8 cellular contexts compared by ENCODE assay signal in the genomic region with DNA sequence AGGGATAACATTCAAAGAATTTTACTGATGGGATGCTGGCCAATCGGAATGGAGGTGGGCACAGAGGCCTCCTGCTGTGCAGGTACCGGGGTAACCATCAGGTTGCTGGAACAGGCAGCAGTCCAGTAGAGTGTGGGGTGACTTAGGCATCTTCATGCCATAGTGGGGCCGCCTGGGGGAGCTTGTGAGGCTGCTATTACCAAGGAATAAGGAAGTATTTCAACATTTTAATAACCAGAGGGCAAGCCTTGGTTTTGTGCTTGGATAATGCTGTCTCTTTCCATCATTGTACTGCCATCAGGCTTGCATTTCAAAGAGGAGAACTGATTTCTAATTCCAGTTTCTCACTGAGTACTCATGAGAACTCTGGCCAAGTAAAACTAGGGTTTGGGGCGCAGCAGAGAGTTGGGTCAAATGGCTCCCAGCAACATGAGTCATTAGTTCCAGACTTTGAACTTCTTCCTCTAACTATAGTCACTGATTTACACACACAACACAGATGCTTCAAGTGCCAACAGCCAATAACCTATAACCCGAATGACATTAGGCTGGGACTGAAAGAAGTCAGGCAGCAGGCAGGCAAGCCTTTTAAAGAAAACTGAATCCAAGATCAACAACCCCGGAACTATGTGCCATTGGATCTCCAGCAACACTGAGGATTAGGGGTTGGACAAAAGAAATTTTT. TPM values are rescaled to one million over a fixed set of nuclear protein-coding genes. Genes with fewer than 3 reads are reported as not detected.
DNase-seq lines count a peak whose midpoint lies in the region; ATAC-seq, FAIRE-seq and TF ChIP-seq lines count a peak whose summit lies in the region.

No MANE protein-coding gene starts in this region.

- H2AFZ ChIP-seq in K562 (ENCODE audit: low read depth, low read length) = peak overlapping the region; percentile 89

- H3K27me3 Mint-ChIP-seq in T-helper 2 cell treated with Interferon-gamma antibody and Interleukin-4, amounts not matched to agents 5 μg/mL and 100 μg/mL, for 36 hours (ENCODE audit: low read depth) = peaks cover 9% of the 10 kb centered on the region

- H3K27ac Mint-ChIP-seq in T-helper 2 cell treated with Interferon-gamma antibody and Interleukin-4, amounts not matched to agents 5 μg/mL and 100 μg/mL, for 36 hours = no peak overlapping the region
- no peak overlapping the region for H3K27ac Mint-ChIP-seq in stimulated activated effector memory CD8-positive, alpha-beta T cell treated with anti-CD3 and anti-CD28 coated beads, Interleukin-12 subunit alpha, Interleukin-12 subunit beta, amount 100 ng/mL, for 72 hours

- H3K36me3 ChIP-seq in K562 (ENCODE audit: control insufficient read depth, insufficient read depth, low read length) (no peaks in the 10 kb centered on the region), liver (ENCODE audit: control insufficient read depth in 4 of 4, insufficient read depth in 3 of 4, low read depth in 1 of 4, low read length in 3 of 4) (no peaks in the 10 kb centered on the region)

- no peaks in the 10 kb centered on the region for H3K79me2 ChIP-seq in K562 (ENCODE audit: control insufficient read depth, insufficient read depth, low read length)

- no peaks in the 10 kb centered on the region for H3K36me3 Mint-ChIP-seq in T-helper 2 cell treated with Interferon-gamma antibody and Interleukin-4, amounts not matched to agents 5 μg/mL and 100 μg/mL, for 36 hours (ENCODE audit: low read depth)
- no peaks in the 10 kb centered on the region for H3K36me3 Mint-ChIP-seq in stimulated activated effector memory CD8-positive, alpha-beta T cell treated with anti-CD3 and anti-CD28 coated beads, Interleukin-12 subunit alpha, Interleukin-12 subunit beta, amount 100 ng/mL, for 72 hours

- H3K9me3 Mint-ChIP-seq in T-helper 2 cell treated with Interferon-gamma antibody and Interleukin-4, amounts not matched to agents 5 μg/mL and 100 μg/mL, for 36 hours = no peaks in the 10 kb centered on the region
- no peaks in the 10 kb centered on the region for H3K9me3 Mint-ChIP-seq in stimulated activated effector memory CD8-positive, alpha-beta T cell treated with anti-CD3 and anti-CD28 coated beads, Interleukin-12 subunit alpha, Interleukin-12 subunit beta, amount 100 ng/mL, for 72 hours

- peaks cover 0 to 17% of the 10 kb centered on the region in 2 experiments; a peak in 2 of 5 replicates for H3K4me1 ChIP-seq in K562 (replicated peaks in 1 of 2; ENCODE audit: control insufficient read depth in 2 of 2, insufficient read depth in 2 of 2, low read length in 2 of 2)
- H3K4me1 ChIP-seq in liver (ENCODE audit: control insufficient read depth in 4 of 4, insufficient read depth in 4 of 4, low read length in 3 of 4) = peaks cover 0 to 14% (median 3%) of the 10 kb centered on the region in 4 donors

- 29% methylated on average over 6 of the region's 6 CpGs for WGBS in K562 (ENCODE audit: insufficient coverage, low coverage, missing lambda C conversion rate)
- WGBS in liver = 38% methylated on average over 6 of the region's 6 CpGs

- DNase-seq in GM03348 (ENCODE audit: low spot score) (peak; percentile 71), LoVo (ENCODE audit: low spot score) (peak; percentile 88), K562 (ENCODE audit: extremely low read depth in 1 of 4, low spot score in 3 of 4) (peak; percentile 37 to 74 (median 51)), NCI-H510A treated with DMSO at 0.1 percent for 48 hours (lab: John Stamatoyannopoulos, UW) (no peak)
- no peak for DNase-seq in T-helper 2 cell treated with Interferon-gamma antibody and Interleukin-4, amounts not matched to agents 5 μg/mL and 100 μg/mL, for 36 hours (ENCODE audit: low spot score)
- DNase-seq in stimulated activated effector memory CD8-positive, alpha-beta T cell treated with anti-CD3 and anti-CD28 coated beads, Interleukin-12 subunit alpha, Interleukin-12 subunit beta, amount 100 ng/mL, for 72 hours (ENCODE audit: low spot score in 2 of 2) = no peak

- CTCF ChIA-PET in K562 (lab: Yijun Ruan, JAX; ENCODE audit: low intra/inter-chr PET ratio) = interaction anchor here (0.7 to 1.5 kb wide), 4 partner anchors 64 to 86 kb away, joined by 3 to 11 read pairs (median 4); no protein-coding TSS in a partner anchor

- POLR2A ChIA-PET in K562 (lab: Yijun Ruan, JAX) = interaction anchor here (1.7 kb wide), 1 partner anchor 20 kb away, joined by 3 read pairs; no protein-coding TSS in a partner anchor

- peak; percentile 49 for FAIRE-seq in K562 (lab: Jason Lieb, UNC)

- no peak for TF ChIP-seq POLR2A in K562 (conservative IDR thresholded peaks at IDR 0.05)

- in situ Hi-C loops in K562 (cut with MboI) = no loop called here

- H3K4me1 Mint-ChIP-seq in T-helper 2 cell treated with Interferon-gamma antibody and Interleukin-4, amounts not matched to agents 5 μg/mL and 100 μg/mL, for 36 hours (ENCODE audit: low read depth) = no peaks in the 10 kb centered on the region
- H3K4me1 Mint-ChIP-seq in stimulated activated effector memory CD8-positive, alpha-beta T cell treated with anti-CD3 and anti-CD28 coated beads, Interleukin-12 subunit alpha, Interleukin-12 subunit beta, amount 100 ng/mL, for 72 hours = no peaks in the 10 kb centered on the region

- peak; percentile 94 for ATAC-seq in K562
- no peak for ATAC-seq in GM21619 (IDR thresholded peaks at IDR 0.05; ENCODE audit: unreplicated experiment)
- ATAC-seq in stimulated activated effector memory CD8-positive, alpha-beta T cell treated with anti-CD3 and anti-CD28 coated beads, Interleukin-12 subunit alpha, Interleukin-12 subunit beta, amount 100 ng/mL, for 72 hours = no peak

- intact Hi-C loops in K562 (cut with micrococcal nuclease) = loop anchor here (1.0 to 5.0 kb wide), 3 partner anchors 56 to 83 kb away; no protein-coding TSS in a partner anchor

- TF ChIP-seq CTCF in K562 (IDR thresholded peaks at IDR 0.05 in 2 of 3, conservative IDR thresholded peaks at IDR 0.05 in 1 of 3; ENCODE audit: insufficient read depth in 2 of 3, low read depth in 1 of 3, low read length in 3 of 3) (peak; percentile 69 to 81 (median 78)), liver (IDR thresholded peaks at IDR 0.05; ENCODE audit: low read depth, low read length, missing input control) (no peak)

- H3K9me3 ChIP-seq in K562 (replicated peaks; ENCODE audit: control insufficient read depth, insufficient read depth, low read depth, low read length) (no peaks in the 10 kb centered on the region), liver (ENCODE audit: control insufficient read depth in 4 of 4, low read length in 3 of 4) (no peaks in the 10 kb centered on the region)

- peak; percentile 22; the same call in 1 of the 2 replicates for TF ChIP-seq EP300 in K562 (IDR thresholded peaks at IDR 0.05; ENCODE audit: low read length)

- H3K9ac ChIP-seq in K562 (ENCODE audit: insufficient read depth in 1 of 2, low read depth in 2 of 2, low read length in 2 of 2) (no peak overlapping the region), liver (ENCODE audit: low read depth in 1 of 2, low read length in 2 of 2) (no peak overlapping the region)

- no TSS peak for BruUV-seq in K562 (replicated peaks; lab: Mats Ljungman, UMichigan)

- H3K4me3 ChIP-seq in K562 = no peak overlapping the region
- no peak overlapping the region for H3K4me3 ChIP-seq in liver (ENCODE audit: low read depth in 1 of 3, low read length in 3 of 3)

- H3K4me3 Mint-ChIP-seq in T-helper 2 cell treated with Interferon-gamma antibody and Interleukin-4, amounts not matched to agents 5 μg/mL and 100 μg/mL, for 36 hours = no peak overlapping the region
- H3K4me3 Mint-ChIP-seq in stimulated activated effector memory CD8-positive, alpha-beta T cell treated with anti-CD3 and anti-CD28 coated beads, Interleukin-12 subunit alpha, Interleukin-12 subunit beta, amount 100 ng/mL, for 72 hours = no peak overlapping the region

- no peaks in the 10 kb centered on the region for H3K9me1 ChIP-seq in K562 (ENCODE audit: control insufficient read depth, insufficient read depth, low read length)

- TF ChIP-seq RAD21 in K562 (CRISPR knock-in tag; conservative IDR thresholded peaks at IDR 0.05 in 1 of 2, IDR thresholded peaks at IDR 0.05 in 1 of 2) (peak; percentile 80 to 81), liver (IDR thresholded peaks at IDR 0.05) (peak; percentile 44 to 53)

- no peak overlapping the region; the same call in 1 of the 2 replicates for H3K4me2 ChIP-seq in K562 (ENCODE audit: insufficient read depth, low read length)

- no peaks in the 10 kb centered on the region for H3K27me3 ChIP-seq in K562 (ENCODE audit: control insufficient read depth in 2 of 2, insufficient read depth in 2 of 2, low read length in 2 of 2)
- H3K27me3 ChIP-seq in liver (ENCODE audit: control insufficient read depth in 4 of 4, insufficient read depth in 4 of 4, low read length in 3 of 4) = no peaks in the 10 kb centered on the region

- H4K20me1 ChIP-seq in K562 (replicated peaks; ENCODE audit: control insufficient read depth, insufficient read depth, low read length) = no peaks in the 10 kb centered on the region

- H3K27ac ChIP-seq in K562 (ENCODE audit: extremely low read depth, low read depth, low read length) (no peak overlapping the region), liver (ENCODE audit: low read depth in 1 of 2, low read length in 2 of 2) (peak overlapping the region; percentile 40 to 70)

TF ChIP-seq in K562, 482 proteins besides CTCF, POLR2A, EP300 and RAD21 (continues in another document):
- TF ChIP-seq HDGF (IDR thresholded peaks at IDR 0.05) = no peak
- no peak for TF ChIP-seq HNRNPLL (IDR thresholded peaks at IDR 0.05; ENCODE audit: low read depth, low read length, poor library complexity, severe bottlenecking)

TF ChIP-seq in liver, 16 proteins besides CTCF, POLR2A, EP300 and RAD21 (continues in another document):
- TF ChIP-seq HNF4G (IDR thresholded peaks at IDR 0.05) (peak; percentile 85), FOXA2 (IDR thresholded peaks at IDR 0.05) (peak; percentile 58), JUND (IDR thresholded peaks at IDR 0.05) (peak; percentile 99)

RNA-seq across cellular contexts. Expression of a gene that starts 56.1 kb away (rescaled TPM):
- total RNA-seq in K562 (2011; cell fraction: chromatin; rRNA removed; ENCODE audit: low replicate concordance) = 11.6 and 14.9 TPM in 2 replicates
- 8.7 and 15.1 TPM in 2 replicates for total RNA-seq in K562 (2011; cell fraction: nucleolus; rRNA removed)
- 14.7 and 16.9 TPM in 2 replicates for total RNA-seq in K562 (2011; cell fraction: nucleoplasm; rRNA removed)
- total RNA-seq in K562 (2014; rRNA removed) = 24.9 and 30.4 TPM in 2 replicates
- 20.4 and 23.9 TPM in 2 replicates for total RNA-seq in K562 (2014; rRNA removed; fragmentation: Illumina TruSeq; extraction: Trizol)
- 13.9 and 14.4 TPM in 2 replicates for total RNA-seq in K562 (2015; rRNA removed; fragmentation: Illumina TruSeq; extraction: Trizol)
- 31.4 and 33.6 TPM in 2 replicates for total RNA-seq in K562 (2021)
- polyA plus RNA-seq in K562 (2011; rRNA removed) = 7.5 and 24.2 TPM in 2 replicates
- polyA plus RNA-seq in K562 (2011; cell fraction: cytosol; rRNA removed) = 10.0 and 28.0 TPM in 2 replicates
- polyA plus RNA-seq in K562 (2011; cell fraction: nucleus; rRNA removed) = 3.5 and 10.2 TPM in 2 replicates
- 28.9 and 53.6 TPM in 2 replicates for polyA plus RNA-seq in K562 (2012)
- 31.3 and 33.1 TPM in 2 replicates for polyA plus RNA-seq in K562 (2014; fragmentation: Illumina TruSeq; extraction: Trizol)
- polyA plus RNA-seq in K562 (2014; fragmentation: Nextera tagmentation; extraction: Ambion mirVana) = 10 to 100 TPM; 13.7 to 16.6 TPM
- polyA plus RNA-seq in K562 (2014; rRNA removed) = 32.5 and 34.5 TPM in 2 replicates
- 9.1 and 18.7 TPM in 2 replicates for polyA minus RNA-seq in K562 (2011; rRNA and poly(A)+ RNA removed)
- polyA minus RNA-seq in K562 (2011; cell fraction: cytosol; rRNA and poly(A)+ RNA removed) = 5.1 and 5.5 TPM in 2 replicates
- polyA minus RNA-seq in K562 (2011; cell fraction: nucleus; rRNA and poly(A)+ RNA removed) = 1.9 and 10.8 TPM in 2 replicates
- total RNA-seq in liver = 1 to 10 TPM; 4.7 to 8.3 TPM
- 1 to 10 TPM; 3.9 to 9.0 TPM for polyA plus RNA-seq in liver

Comparison
In these comparisons a context has a peak if more than half of its experiments do, and no peak if none do; other contexts are left out.
1. DNase-seq: peak in GM03348 (single experiment), LoVo (single experiment) and K562 (4 of 4); none in T-helper 2 cell treated with Interferon-gamma antibody and Interleukin-4, amounts not matched to agents 5 μg/mL and 100 μg/mL, for 36 hours (single experiment), stimulated activated effector memory CD8-positive, alpha-beta T cell treated with anti-CD3 and anti-CD28 coated beads, Interleukin-12 subunit alpha, Interleukin-12 subunit beta, amount 100 ng/mL, for 72 hours (0 of 2) and NCI-H510A treated with DMSO at 0.1 percent for 48 hours (single experiment).